ENCODE assay signal across 10 cellular contexts in genomic region chr1:156692409-156692957, GRCh38. TPM values are rescaled to one million over a fixed set of nuclear protein-coding genes. Genes with fewer than 3 reads are reported as not detected.
A peak's percentile ranks its signal among the peaks of the same experiment; 100 is the strongest.
DNase-seq lines count a peak whose midpoint lies in the region; TF ChIP-seq lines count a peak whose summit lies in the region.
"Had no signal": no experiment of that assay in that cellular context is flagged by ENCODE, and none has a peak within 500 bp of the region (broad histone marks: within the 10 kb centered on the region; RNA-seq: fewer than 3 reads in every experiment).

No MANE protein-coding gene starts in this region.

- H3K27ac Mint-ChIP-seq in glutamatergic neuron (ENCODE audit: unreplicated experiment), result no peak overlapping the region

- peaks cover 55% of the 10 kb centered on the region for H3F3A ChIP-seq in PC-9 (ENCODE audit: insufficient read depth, low read depth)

- intact Hi-C loops in PC-9 (cut with micrococcal nuclease; ENCODE audit: unreplicated experiment), result loop anchor here (2.0 to 10.0 kb wide), 4 partner anchors 58 to 442 kb away; partner anchors contain the start of genes ETV3, HDGF, MEF2D and PRCC
- intact Hi-C loops in head of caudate nucleus (cut with DNase I), result no loop called here

- H3K9me3 Mint-ChIP-seq in glutamatergic neuron (ENCODE audit: unreplicated experiment), result peaks cover 5% of the 10 kb centered on the region

- H3K4me3 ChIP-seq in PC-9 (peak overlapping the region; percentile 54; the same call in 1 of the 2 replicates), thymus (ENCODE audit: low read length) (no peak overlapping the region)

- no peaks in the 10 kb centered on the region for H3K36me3 Mint-ChIP-seq in glutamatergic neuron (ENCODE audit: unreplicated experiment)

- H3K27me3 ChIP-seq in PC-9 (ENCODE audit: insufficient read depth, low read depth), result no peaks in the 10 kb centered on the region
- peaks cover 21% of the 10 kb centered on the region for H3K27me3 ChIP-seq in thymus (ENCODE audit: control insufficient read depth, insufficient read depth)

- POLR2A ChIA-PET in PC-9 (lab: Charles Lee; ENCODE audit: unreplicated experiment), result interaction anchor here (0.5 to 1.2 kb wide), 6 partner anchors 10 to 480 kb away, joined by 3 to 28 read pairs (median 6); partner anchors contain the start of genes CRABP2, ISG20L2, METTL25B and PMF1

- peaks cover 59% of the 10 kb centered on the region for H3K4me1 ChIP-seq in PC-9 (replicated peaks; ENCODE audit: insufficient read depth)
- H3K4me1 ChIP-seq in thymus (ENCODE audit: control insufficient read depth, insufficient read depth, low read length), result peaks cover 8% of the 10 kb centered on the region

- H3K27ac ChIP-seq in PC-9 (peak overlapping the region; percentile 94), thymus (ENCODE audit: low read depth) (peak overlapping the region; percentile 21)

- DNase-seq in PC-9 (no peak), glutamatergic neuron (no peak), head of caudate nucleus (no peak), iPS-NIHi7 (ENCODE audit: extremely low spot score) (no peak)
- DNase-seq: activated CD8-positive, alpha-beta memory T cell treated with anti-CD3 and anti-CD28 coated beads for 24 hours; anterior cingulate cortex; Karpas-422; left ventricle myocardium superior; NCI-H446 treated with DMSO at 0.1 percent for 48 hours had no signal

- H3K4me2 ChIP-seq in PC-9, result peak overlapping the region; percentile 95

- TF ChIP-seq CTCF in PC-9 (conservative IDR thresholded peaks at IDR 0.05) (no peak), glutamatergic neuron (IDR thresholded peaks at IDR 0.05; ENCODE audit: partially characterized antibody, unreplicated experiment) (no peak)

- BruUV-seq in PC-9 (replicated peaks; lab: Mats Ljungman, UMichigan), result no TSS peak

- H3K27me3 Mint-ChIP-seq in glutamatergic neuron (ENCODE audit: unreplicated experiment), result peaks cover 33% of the 10 kb centered on the region

- CTCF ChIA-PET in PC-9 (lab: Charles Lee), result interaction anchor here (1.0 to 6.3 kb wide), 3 partner anchors 12 to 65 kb away, joined by 5 to 109 read pairs (median 9); partner anchors contain the start of gene CRABP2

- no peaks in the 10 kb centered on the region for H4K20me1 ChIP-seq in PC-9 (ENCODE audit: insufficient read depth)

- H3K36me3 ChIP-seq in PC-9 (ENCODE audit: low read depth), result no peaks in the 10 kb centered on the region
- H3K36me3 ChIP-seq in thymus (ENCODE audit: control insufficient read depth, insufficient read depth), result no peaks in the 10 kb centered on the region

- H2AFZ ChIP-seq in PC-9, result no peak overlapping the region

- H3K79me2 ChIP-seq in PC-9 (ENCODE audit: low read depth), result no peaks in the 10 kb centered on the region

- peak overlapping the region; percentile 0 for H3K4me3 Mint-ChIP-seq in glutamatergic neuron (ENCODE audit: unreplicated experiment)

- H3K4me1 Mint-ChIP-seq in glutamatergic neuron (ENCODE audit: low read depth, unreplicated experiment), result peaks cover 15% of the 10 kb centered on the region

- no peaks in the 10 kb centered on the region for H3K9me2 ChIP-seq in PC-9 (ENCODE audit: insufficient read depth)

- 5% methylated on average over 13 of the region's 13 CpGs for WGBS in thymus

- no peaks in the 10 kb centered on the region for H3K9me3 ChIP-seq in PC-9 (ENCODE audit: insufficient read depth, low read depth)
- H3K9me3 ChIP-seq in thymus (ENCODE audit: control insufficient read depth), result no peaks in the 10 kb centered on the region

RNA-seq across cellular contexts. Expression of gene CRABP2, which starts 12.9 kb away (rescaled TPM):
- total RNA-seq in PC-9 (2021) (142 and 286 TPM in 2 replicates), glutamatergic neuron (ENCODE audit: unreplicated experiment) (2.4 TPM)
- 75.0 TPM for polyA plus RNA-seq in thymus

RNA-seq across cellular contexts. Expression of gene NES, which starts 15.3 kb away (rescaled TPM):
- total RNA-seq in PC-9 (2021), result 6.8 and 7.0 TPM in 2 replicates
- 375 TPM for total RNA-seq in glutamatergic neuron (ENCODE audit: unreplicated experiment)
- 3.3 TPM for polyA plus RNA-seq in thymus

RNA-seq across cellular contexts. Expression of gene METTL25B, which starts 35.8 kb away (rescaled TPM):
- 51.0 and 77.7 TPM in 2 replicates for total RNA-seq in PC-9 (2021)
- 27.1 TPM for total RNA-seq in glutamatergic neuron (ENCODE audit: unreplicated experiment)
- 39.4 TPM for polyA plus RNA-seq in thymus

RNA-seq across cellular contexts. Expression of gene ISG20L2, which starts 36.1 kb away (rescaled TPM):
- 25.4 and 33.2 TPM in 2 replicates for total RNA-seq in PC-9 (2021)
- 32.6 TPM for total RNA-seq in glutamatergic neuron (ENCODE audit: unreplicated experiment)
- polyA plus RNA-seq in thymus, result 12.0 TPM

RNA-seq across cellular contexts. Expression of gene MRPL24, which starts 48.4 kb away (rescaled TPM):
- total RNA-seq in PC-9 (2021), result 74.1 and 85.3 TPM in 2 replicates
- total RNA-seq in glutamatergic neuron (ENCODE audit: unreplicated experiment), result 25.1 TPM
- polyA plus RNA-seq in thymus, result 59.0 TPM

Comparison
In these comparisons a context has a peak if more than half of its experiments do, and no peak if none do; other contexts are left out.
1. RNA of gene CRABP2, which starts 12.9 kb away (total RNA-seq): 142 to 286 TPM in PC-9; 2.4 TPM in glutamatergic neuron (single experiment); every median in the first group is over 10 times any median in the second.
2. RNA of gene NES, which starts 15.3 kb away (total RNA-seq): 375 TPM in glutamatergic neuron (single experiment); 6.8 to 7.0 TPM in PC-9; every median in the first group is over 10 times any median in the second.